Comparison of ENCODE assay signal across 21 cellular contexts in genomic region chr2:54966837-54967236, GRCh38.
DNase-seq lines count a peak whose midpoint lies in the region; ATAC-seq, FAIRE-seq and TF ChIP-seq lines count a peak whose summit lies in the region.
"Had no signal": no experiment of that assay in that cellular context is flagged by ENCODE, and none has a peak within 500 bp of the region (broad histone marks: within the 10 kb centered on the region; RNA-seq: fewer than 3 reads in every experiment).

No MANE protein-coding gene starts in this region.

- TF ChIP-seq POLR2A in HepG2 (IDR thresholded peaks at IDR 0.05; ENCODE audit: insufficient read depth in 1 of 2, low read depth in 2 of 2, low read length in 2 of 2) = no peak
- TF ChIP-seq POLR2A in right lobe of liver (IDR thresholded peaks at IDR 0.05) = no peak
- TF ChIP-seq POLR2A in GM12892 (IDR thresholded peaks at IDR 0.05; ENCODE audit: low read depth, low read length) = no peak

- H3K9ac ChIP-seq in HepG2 (ENCODE audit: insufficient read depth, low read depth, low read length) = no peak overlapping the region

- no TSS peak for BruUV-seq in HepG2 (replicated peaks; lab: Mats Ljungman, UMichigan)
- BruUV-seq in Panc1 (replicated peaks; lab: Mats Ljungman, UMichigan) = no TSS peak

- no peak overlapping the region for H2AFZ ChIP-seq in HepG2 (ENCODE audit: low read length)

- in situ Hi-C loops in HepG2 (cut with HindIII; ENCODE audit: extremely low pct_ligation_motif_present, low pct_unique_long_range_greater_than_20kb) (no loop called here), Panc1 (cut with HindIII; ENCODE audit: low pct_unique_long_range_greater_than_20kb, low sequenced_read_pairs) (no loop called here)

- no peak for TF ChIP-seq EP300 in HepG2 (IDR thresholded peaks at IDR 0.05; ENCODE audit: low read depth in 2 of 2, low read length in 2 of 2)
- no peak for TF ChIP-seq EP300 in HepG2 (CRISPR knock-in tag; IDR thresholded peaks at IDR 0.05; ENCODE audit: borderline replicate concordance)

- H3K36me3 ChIP-seq in HepG2 (replicated peaks in 1 of 2; ENCODE audit: control insufficient read depth in 1 of 2, insufficient read depth in 2 of 2, low read length in 2 of 2) (peaks cover 3 to 27% of the 10 kb centered on the region in 2 experiments; a peak in 3 of 5 replicates), right lobe of liver (peaks cover 0 to 3% (median under 1%) of the 10 kb centered on the region in 4 donors), Panc1 (ENCODE audit: control insufficient read depth, insufficient read depth, low read length) (peaks cover 9% of the 10 kb centered on the region; the same call in 1 of the 2 replicates)

- 98% methylated on average over 3 of the region's 3 CpGs for WGBS in HepG2 (ENCODE audit: low lambda C conversion rate)
- WGBS in right lobe of liver (ENCODE audit: insufficient coverage, low coverage, low lambda C conversion rate, missing lambda C conversion rate) = 93% methylated on average over 2 of the region's 3 CpGs

- no peaks in the 10 kb centered on the region for H3K9me3 ChIP-seq in HepG2 (ENCODE audit: low read length)
- H3K9me3 ChIP-seq in right lobe of liver = no peaks in the 10 kb centered on the region
- no peaks in the 10 kb centered on the region for H3K9me3 ChIP-seq in Panc1 (ENCODE audit: control insufficient read depth, insufficient read depth, low read depth, low read length)
- H3K9me3 ChIP-seq: heart left ventricle, spleen, upper lobe of right lung had no signal

- no peak for TF ChIP-seq RAD21 in HepG2 (CRISPR knock-in tag; IDR thresholded peaks at IDR 0.05)

- ATAC-seq in HepG2 (peak; percentile 5; the same call in 2 of the 3 replicates), right lobe of liver (no peak), Panc1 (no peak)
- ATAC-seq: upper lobe of right lung had no signal

- POLR2A ChIA-PET in HepG2 (lab: Yijun Ruan, JAX) = no interaction called here
- POLR2A ChIA-PET in Panc1 (lab: Charles Lee) = no interaction called here

- intact Hi-C loops in HepG2 (cut with micrococcal nuclease; ENCODE audit: unreplicated experiment) (no loop called here), right lobe of liver (cut with DNase I) (no loop called here), Panc1 (cut with micrococcal nuclease; ENCODE audit: unreplicated experiment) (no loop called here)

- no peak overlapping the region for H3K4me3 ChIP-seq in HepG2 (replicated peaks in 1 of 3; ENCODE audit: insufficient read depth in 1 of 3, low read depth in 2 of 3, low read length in 3 of 3)
- no peak overlapping the region for H3K4me3 ChIP-seq in right lobe of liver
- H3K4me3 ChIP-seq in Panc1 (ENCODE audit: low read depth in 2 of 2, low read length in 2 of 2) = no peak overlapping the region
- H3K4me3 ChIP-seq: heart left ventricle, spleen, upper lobe of right lung had no signal

- CTCF ChIA-PET in HepG2 (lab: Yijun Ruan, JAX; ENCODE audit: low intra/inter-chr PET ratio, low total read pairs) (no interaction called here), Panc1 (lab: Charles Lee) (no interaction called here)

- no peaks in the 10 kb centered on the region for H4K20me1 ChIP-seq in HepG2 (ENCODE audit: insufficient read depth, low read length)

- no peak overlapping the region for H3K4me2 ChIP-seq in HepG2 (ENCODE audit: low read depth, low read length)

- H3K27ac ChIP-seq in HepG2 (ENCODE audit: extremely low read length, insufficient read depth, low read length) (no peak overlapping the region), right lobe of liver (no peak overlapping the region), Panc1 (ENCODE audit: low read length) (peak overlapping the region; percentile 77), epithelial cell of prostate (peak overlapping the region; percentile 39), substantia nigra (ENCODE audit: low read depth, low read length, poor library complexity, severe bottlenecking) (peak overlapping the region; percentile 45)
- H3K27ac ChIP-seq: upper lobe of right lung had no signal

- H3K27me3 ChIP-seq in HepG2 (ENCODE audit: control insufficient read depth in 1 of 2, insufficient read depth in 2 of 2, low read length in 2 of 2) (no peaks in the 10 kb centered on the region), right lobe of liver (no peaks in the 10 kb centered on the region), Panc1 (ENCODE audit: control insufficient read depth, insufficient read depth, low read length) (no peaks in the 10 kb centered on the region)
- H3K27me3 ChIP-seq: spleen, upper lobe of right lung had no signal

- FAIRE-seq in HepG2 (lab: Jason Lieb, UNC) (no peak), GM12892 (lab: Jason Lieb, UNC) (no peak)

- DNase-seq in HepG2 (ENCODE audit: low spot score) (no peak), right lobe of liver (no peak), Panc1 (ENCODE audit: low read depth, low spot score) (no peak), epithelial cell of prostate (ENCODE audit: low read depth, low spot score) (no peak), substantia nigra (lab: John Stamatoyannopoulos, UW) (no peak), COR-L47 (lab: John Stamatoyannopoulos, UW) (no peak), middle frontal gyrus (ENCODE audit: extremely low spot score, low spot score) (no peak), GM12892 (ENCODE audit: insufficient read length) (no peak)
- DNase-seq: activated CD4-positive, alpha-beta memory T cell treated with anti-CD3 and anti-CD28 coated beads for 36 hours; activated naive CD4-positive, alpha-beta T cell; effector memory CD8-positive, alpha-beta T cell; heart left ventricle; Kasumi-1; left ventricle myocardium superior; NCI-H1092; NCI-H2081 treated with DMSO at 0.1 percent for 48 hours; NCI-H510A treated with DMSO at 0.1 percent for 48 hours; SHP77 treated with DMSO at 0.1 percent for 48 hours; spleen; stimulated activated CD4-positive, alpha-beta T cell treated with anti-CD3 and anti-CD28 coated beads, Interleukin-4, amount 100 ng/mL, for 4 hours; upper lobe of right lung had no signal

- TF ChIP-seq CTCF in HepG2 (CRISPR knock-in tag; IDR thresholded peaks at IDR 0.05) (no peak), right lobe of liver (IDR thresholded peaks at IDR 0.05) (no peak), Panc1 (IDR thresholded peaks at IDR 0.05) (no peak)

- H3K79me2 ChIP-seq in HepG2 (ENCODE audit: insufficient read depth, low read length) = no peaks in the 10 kb centered on the region

- H3K4me1 ChIP-seq in HepG2 (ENCODE audit: insufficient read depth, low read length) (0 out of 2 replicates have a peak, but pooled peaks cover 5% of the 10 kb centered on the region), right lobe of liver (no peaks in the 10 kb centered on the region), Panc1 (ENCODE audit: control insufficient read depth, insufficient read depth, low read length) (peaks cover 38% of the 10 kb centered on the region)

TF ChIP-seq in HepG2, 621 proteins besides CTCF, POLR2A, EP300 and RAD21 (continues in another document):
- TF ChIP-seq POLR2G (IDR thresholded peaks at IDR 0.05; ENCODE audit: low read depth, low read length) (no peak), BHLHE40 (IDR thresholded peaks at IDR 0.05; ENCODE audit: low read length) (no peak), HMG20A (CRISPR knock-in tag; IDR thresholded peaks at IDR 0.05; ENCODE audit: borderline replicate concordance) (no peak), SCMH1 (CRISPR knock-in tag; IDR thresholded peaks at IDR 0.05; ENCODE audit: borderline replicate concordance) (no peak), TCF7L2 (IDR thresholded peaks at IDR 0.05; ENCODE audit: low read depth, low read length) (no peak), U2AF1 (optimal IDR thresholded peaks at IDR 0.05; ENCODE audit: low read depth, low read length) (no peak), ZNF570 (CRISPR knock-in tag; IDR thresholded peaks at IDR 0.05; ENCODE audit: borderline replicate concordance) (no peak), U2AF2 (IDR thresholded peaks at IDR 0.05; ENCODE audit: low read depth, low read length) (no peak), ASH2L (IDR thresholded peaks at IDR 0.05; ENCODE audit: insufficient read length, low read depth, low read length) (no peak), HMGXB3 (CRISPR knock-in tag; IDR thresholded peaks at IDR 0.05; ENCODE audit: borderline replicate concordance) (no peak), SRSF9 (IDR thresholded peaks at IDR 0.05; ENCODE audit: borderline replicate concordance, insufficient read depth, low read depth, low read length, poor library complexity, severe bottlenecking) (no peak), ZNF883 (CRISPR knock-in tag; IDR thresholded peaks at IDR 0.05; ENCODE audit: not compliant biosample characterization) (no peak), HOXA7 (CRISPR knock-in tag; IDR thresholded peaks at IDR 0.05) (no peak)

Comparison
In these comparisons a context has a peak if more than half of its experiments do, and no peak if none do; other contexts are left out.
1. H3K27ac ChIP-seq: peak in Panc1 (single experiment), epithelial cell of prostate (single experiment) and substantia nigra (single experiment); none in HepG2 (single experiment) and right lobe of liver (0 of 3).